In genomic region chr3:34284959-34285358, GRCh38 we compare ENCODE assay signal across 20 cellular contexts.
"Had no signal": no experiment of that assay in that cellular context is flagged by ENCODE, and none has a peak within 500 bp of the region (broad histone marks: within the 10 kb centered on the region; RNA-seq: fewer than 3 reads in every experiment).

No MANE protein-coding gene starts in this region.

- H3K36me3 ChIP-seq: breast epithelium, esophagus squamous epithelium, spleen had no signal

- H3K36me3 Mint-ChIP-seq: naive thymus-derived CD4-positive, alpha-beta T cell; type B pancreatic cell had no signal

- H3K4me1 Mint-ChIP-seq: naive thymus-derived CD4-positive, alpha-beta T cell had no signal

- DNase-seq: activated CD4-positive, alpha-beta T cell treated with anti-CD3 and anti-CD28 coated beads for 48 hours; activated CD8-positive, alpha-beta T cell treated with anti-CD3 and anti-CD28 coated beads, Interleukin-2, amount 10 ng/mL, durations not matched to agents 7 days and 5 days; activated naive CD4-positive, alpha-beta T cell; aorta; dorsolateral prefrontal cortex; esophagus squamous epithelium; foreskin fibroblast; glutamatergic neuron; left colon; naive thymus-derived CD4-positive, alpha-beta T cell; occipital lobe; spleen; stimulated activated CD4-positive, alpha-beta T cell treated with anti-CD3 and anti-CD28 coated beads, Interleukin-2, amount 100 ng/mL, for 24 hours; stimulated activated naive B cell treated with anti-CD40 and anti-IgM and Interleukin-4, amounts not matched to agents 10 μg/mL and 1 μg/mL and 100 μg/mL, for 72 hours; substantia nigra had no signal

- H3K4me1 ChIP-seq: breast epithelium, esophagus squamous epithelium, spleen had no signal

- H3K4me3 Mint-ChIP-seq: activated CD8-positive, alpha-beta T cell treated with anti-CD3 and anti-CD28 coated beads, Interleukin-2, amount 10 ng/mL, durations not matched to agents 7 days and 5 days; activated T-helper 1 cell treated with anti-CD3 and anti-CD28 coated beads, Interleukin-12 subunit alpha, Interleukin-12 subunit beta, Interleukin-2, Interleukin-4 antibody, amounts not matched to agents 30 ng/mL and 10 ng/mL and 1 ng/mL, durations not matched to agents 14 hours and 24 hours and 36 hours; naive thymus-derived CD4-positive, alpha-beta T cell; stimulated activated naive B cell treated with anti-CD40 and anti-IgM and Interleukin-4, amounts not matched to agents 10 μg/mL and 1 μg/mL and 100 μg/mL, for 72 hours; type B pancreatic cell had no signal

- H3K27ac ChIP-seq: breast epithelium, esophagus squamous epithelium, spleen had no signal

- H3K27me3 ChIP-seq: breast epithelium, dorsolateral prefrontal cortex, esophagus squamous epithelium, spleen had no signal

- H3K9me3 Mint-ChIP-seq: activated T-helper 1 cell treated with anti-CD3 and anti-CD28 coated beads, Interleukin-12 subunit alpha, Interleukin-12 subunit beta, Interleukin-2, Interleukin-4 antibody, amounts not matched to agents 30 ng/mL and 10 ng/mL and 1 ng/mL, durations not matched to agents 14 hours and 24 hours and 36 hours; type B pancreatic cell had no signal

- H3K9me3 ChIP-seq: breast epithelium, esophagus squamous epithelium had no signal

- H3K4me3 ChIP-seq: breast epithelium, dorsolateral prefrontal cortex, esophagus squamous epithelium, spleen had no signal

- H3K27me3 Mint-ChIP-seq: progenitor cell of endocrine pancreas; stimulated activated naive B cell treated with anti-CD40 and anti-IgM and Interleukin-4, amounts not matched to agents 10 μg/mL and 1 μg/mL and 100 μg/mL, for 72 hours had no signal

- ATAC-seq: activated CD8-positive, alpha-beta T cell treated with anti-CD3 and anti-CD28 coated beads, Interleukin-2, amount 10 ng/mL, durations not matched to agents 7 days and 5 days; left colon; naive thymus-derived CD4-positive, alpha-beta T cell; sciatic nerve; stimulated activated naive B cell treated with anti-CD40 and anti-IgM and Interleukin-4, amounts not matched to agents 10 μg/mL and 1 μg/mL and 100 μg/mL, for 72 hours had no signal

- H3K27ac Mint-ChIP-seq: activated CD8-positive, alpha-beta T cell treated with anti-CD3 and anti-CD28 coated beads, Interleukin-2, amount 10 ng/mL, durations not matched to agents 7 days and 5 days; activated T-helper 1 cell treated with anti-CD3 and anti-CD28 coated beads, Interleukin-12 subunit alpha, Interleukin-12 subunit beta, Interleukin-2, Interleukin-4 antibody, amounts not matched to agents 30 ng/mL and 10 ng/mL and 1 ng/mL, durations not matched to agents 14 hours and 24 hours and 36 hours; naive thymus-derived CD4-positive, alpha-beta T cell; progenitor cell of endocrine pancreas; stimulated activated naive B cell treated with anti-CD40 and anti-IgM and Interleukin-4, amounts not matched to agents 10 μg/mL and 1 μg/mL and 100 μg/mL, for 72 hours; type B pancreatic cell had no signal
